ENCODE assay signal across 8 cellular contexts in the genomic region with DNA sequence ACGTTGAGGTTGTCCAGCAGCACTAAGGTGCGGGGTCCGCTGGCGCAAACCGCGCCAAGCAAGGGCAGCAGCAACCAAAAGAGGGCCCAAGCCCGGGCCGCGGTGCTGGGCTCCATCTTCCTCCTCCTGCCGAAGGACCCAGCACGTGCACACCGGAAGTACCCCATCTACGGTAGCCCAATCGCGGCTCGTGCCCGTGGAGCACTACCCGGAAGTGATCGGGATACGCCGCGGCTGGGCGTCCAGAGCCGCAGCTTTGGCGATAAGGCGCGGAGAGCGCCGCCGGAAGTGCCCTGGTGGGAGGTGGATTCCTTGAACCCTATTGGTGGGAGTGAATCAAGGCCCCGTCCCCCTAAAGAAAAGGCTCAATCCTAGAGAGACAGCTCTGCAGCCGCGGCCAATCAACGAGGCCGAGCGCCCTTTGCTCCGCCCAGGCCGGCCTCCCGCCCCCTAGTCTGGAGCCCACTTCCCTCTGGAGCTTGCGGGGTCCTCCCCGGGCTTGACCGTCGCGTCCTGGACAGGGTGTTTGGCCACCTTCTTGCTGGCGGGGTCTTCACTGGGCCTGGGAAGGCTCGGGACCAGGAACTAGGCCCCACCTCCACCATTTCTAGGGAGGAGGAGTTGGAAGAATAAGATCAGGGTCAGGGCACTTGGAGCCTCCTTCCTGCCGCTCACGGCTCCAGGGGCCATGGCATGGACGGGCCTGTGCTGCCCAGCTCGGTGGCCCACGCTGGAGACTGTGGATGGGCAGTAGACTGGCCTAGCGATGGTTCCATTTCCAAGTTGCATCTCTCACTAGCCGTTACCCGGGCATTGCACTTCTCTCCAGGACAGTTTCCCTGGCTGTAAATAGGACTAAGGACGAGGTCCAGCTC. TPM values are rescaled to one million over a fixed set of nuclear protein-coding genes. Genes with fewer than 3 reads are reported as not detected.
DNase-seq lines count a peak whose midpoint lies in the region; ATAC-seq lines count a peak whose summit lies in the region.

TSS of gene DDOST (minus strand) at position 135 of the 875 bp plus-strand sequence. CDS start at position 116, 19 bp downstream.

- peak within 1 kb of the TSS; percentile 85 for H3K4me3 ChIP-seq in CD8-positive, alpha-beta memory T cell (ENCODE audit: low read length)

- peak within 1 kb of the TSS; percentile 85 for H3K27ac ChIP-seq in CD8-positive, alpha-beta memory T cell (ENCODE audit: low read depth, low read length)

- peaks cover 20% of the 10 kb centered on the region for H3K36me3 ChIP-seq in CD8-positive, alpha-beta memory T cell (ENCODE audit: insufficient read depth, low read length)

- peak; percentile 88 to 97 (median 95) for DNase-seq in CD8-positive, alpha-beta memory T cell
- DNase-seq in HS-27A (ENCODE audit: low read depth) (peak; percentile 96), NK-92 (lab: John Stamatoyannopoulos, UW; ENCODE audit: unreplicated experiment) (peak; percentile 82), lung microvascular endothelial cell (ENCODE audit: low read depth in 2 of 2) (peak; percentile 97 to 98)
- peak; percentile 95 for DNase-seq in activated CD8-positive, alpha-beta memory T cell treated with anti-CD3 and anti-CD28 coated beads for 24 hours
- DNase-seq in effector CD8-positive, alpha-beta T cell (lab: John Stamatoyannopoulos, UW), result peak; percentile 89
- DNase-seq in stimulated activated CD8-positive, alpha-beta memory T cell treated with anti-CD3 and anti-CD28 coated beads, Interleukin-12 subunit alpha, Interleukin-12 subunit beta, amount 100 ng/mL, for 1 hour (ENCODE audit: low read depth), result peak; percentile 88

- peaks cover 32% of the 10 kb centered on the region for H3K4me1 ChIP-seq in CD8-positive, alpha-beta memory T cell (ENCODE audit: insufficient read depth, low read length)

- peak; percentile 94 for ATAC-seq in GM19463 (IDR thresholded peaks at IDR 0.05; ENCODE audit: unreplicated experiment)

- no peaks in the 10 kb centered on the region for H3K27me3 ChIP-seq in CD8-positive, alpha-beta memory T cell (ENCODE audit: insufficient read depth, low read length, poor library complexity, severe bottlenecking)

- POLR2A ChIA-PET in CD8-positive, alpha-beta memory T cell (lab: Charles Lee), result interaction anchor here (0.8 to 1.7 kb wide), 5 partner anchors 15 to 153 kb away, joined by 3 to 9 read pairs (median 3); partner anchors contain the start of genes HP1BP3 and MUL1

- H3K9me3 ChIP-seq in CD8-positive, alpha-beta memory T cell (ENCODE audit: low read length), result no peaks in the 10 kb centered on the region

- H3K27ac Mint-ChIP-seq in CD8-positive, alpha-beta memory T cell, result peak within 1 kb of the TSS; percentile 93 to 99 (median 98)

- no peaks in the 10 kb centered on the region for H3K27me3 Mint-ChIP-seq in CD8-positive, alpha-beta memory T cell

- no peaks in the 10 kb centered on the region for H3K9me3 Mint-ChIP-seq in CD8-positive, alpha-beta memory T cell

- CTCF ChIA-PET in CD8-positive, alpha-beta memory T cell (lab: Charles Lee), result interaction anchor here (0.7 to 2.0 kb wide), 6 partner anchors 14 to 534 kb away, joined by 3 to 6 read pairs (median 4); no protein-coding TSS in a partner anchor

- peak within 1 kb of the TSS; percentile 98 to 100 (median 99) for H3K4me3 Mint-ChIP-seq in CD8-positive, alpha-beta memory T cell

- H3K4me1 Mint-ChIP-seq in CD8-positive, alpha-beta memory T cell, result peaks cover 44 to 60% (median 49%) of the 10 kb centered on the region in 3 donors

- peaks cover 0 to 48% (median 5%) of the 10 kb centered on the region in 3 donors for H3K36me3 Mint-ChIP-seq in CD8-positive, alpha-beta memory T cell

RNA-seq across cellular contexts. Expression of gene DDOST, which starts in this region (rescaled TPM):
- total RNA-seq in CD8-positive, alpha-beta memory T cell, result 100 to 1,000 TPM; 191 to 201 TPM
- polyA plus RNA-seq in CD8-positive, alpha-beta memory T cell, result 280 TPM
- total RNA-seq in lung microvascular endothelial cell, result 228 and 257 TPM in 2 replicates

Comparison
In these comparisons a context has a peak if more than half of its experiments do, and no peak if none do; other contexts are left out.
1. Peak in every context shown above with its lines: DNase-seq, ATAC-seq, H3K4me3 ChIP-seq and H3K27ac ChIP-seq.